Comparison of ENCODE assay signal across 12 cellular contexts in genomic region chrX:69539437-69539836, GRCh38. TPM values are rescaled to one million over a fixed set of nuclear protein-coding genes. Genes with fewer than 3 reads are reported as not detected.
DNase-seq lines count a peak whose midpoint lies in the region; ATAC-seq, FAIRE-seq and TF ChIP-seq lines count a peak whose summit lies in the region.
"Had no signal": no experiment of that assay in that cellular context is flagged by ENCODE, and none has a peak within 500 bp of the region (broad histone marks: within the 10 kb centered on the region; RNA-seq: fewer than 3 reads in every experiment).

No MANE protein-coding gene starts in this region.

- TF ChIP-seq CTCF in GM10266 (IDR thresholded peaks at IDR 0.05; ENCODE audit: control insufficient read depth, insufficient read depth, low read depth, missing control alignments) = no peak
- no peak for TF ChIP-seq CTCF in left lung (IDR thresholded peaks at IDR 0.05)

- peaks cover 0 to 1% (median 0%) of the 10 kb centered on the region in 11 donors for H3K9me3 Mint-ChIP-seq in naive thymus-derived CD4-positive, alpha-beta T cell

- FAIRE-seq in H54 (lab: Jason Lieb, UNC) = no peak

- no peaks in the 10 kb centered on the region for H3K36me3 ChIP-seq in naive thymus-derived CD4-positive, alpha-beta T cell (ENCODE audit: control insufficient read depth in 2 of 3, insufficient read depth in 3 of 3, low read length in 3 of 3)
- no peaks in the 10 kb centered on the region for H3K36me3 ChIP-seq in left lung

- no peaks in the 10 kb centered on the region for H3K9me3 ChIP-seq in naive thymus-derived CD4-positive, alpha-beta T cell (ENCODE audit: control insufficient read depth in 2 of 3, low read length in 3 of 3)
- no peaks in the 10 kb centered on the region for H3K9me3 ChIP-seq in left lung

- no peaks in the 10 kb centered on the region for H3K27me3 ChIP-seq in naive thymus-derived CD4-positive, alpha-beta T cell (ENCODE audit: control insufficient read depth in 2 of 2, insufficient read depth in 2 of 2, low read length in 2 of 2)
- H3K27me3 ChIP-seq in left lung = no peaks in the 10 kb centered on the region

- ATAC-seq in GM19324 (IDR thresholded peaks at IDR 0.05; ENCODE audit: low FRiP score, unreplicated experiment) = peak; percentile 64
- no peak for ATAC-seq in naive thymus-derived CD4-positive, alpha-beta T cell
- ATAC-seq in GM21447 (IDR thresholded peaks at IDR 0.05; ENCODE audit: unreplicated experiment) = no peak
- no peak for ATAC-seq in left lung

- CTCF ChIA-PET in naive thymus-derived CD4-positive, alpha-beta T cell (lab: Charles Lee) = interaction anchor here (0.8 to 1.0 kb wide), 2 partner anchors 491 to 1186 kb away, joined by 3 read pairs; no protein-coding TSS in a partner anchor

- POLR2A ChIA-PET in naive thymus-derived CD4-positive, alpha-beta T cell (lab: Charles Lee) = no interaction called here

- peaks cover 4 to 17% (median 11%) of the 10 kb centered on the region in 7 donors for H3K4me1 Mint-ChIP-seq in naive thymus-derived CD4-positive, alpha-beta T cell

- TF ChIP-seq POLR2A in H54 (IDR thresholded peaks at IDR 0.05; ENCODE audit: low read depth, low read length) = no peak

- H3K36me3 Mint-ChIP-seq in naive thymus-derived CD4-positive, alpha-beta T cell = no peaks in the 10 kb centered on the region

- H3K4me3 Mint-ChIP-seq in naive thymus-derived CD4-positive, alpha-beta T cell = peak overlapping the region in 7 of 10 donors; percentile 26 to 77 (median 70)

- peak overlapping the region in 5 of 9 donors; percentile 41 to 82 (median 66) for H3K27ac Mint-ChIP-seq in naive thymus-derived CD4-positive, alpha-beta T cell

- intact Hi-C loops in naive thymus-derived CD4-positive, alpha-beta T cell (cut with micrococcal nuclease) = loop anchor here in 1 of 2 donors (2.0 kb wide), 1 partner anchor 557 kb away; no protein-coding TSS in a partner anchor
- intact Hi-C loops in left lung (cut with DNase I) = loop anchor here in 1 of 2 donors (10.0 kb wide), 1 partner anchor 555 kb away; no protein-coding TSS in a partner anchor

- H3K27ac ChIP-seq in naive thymus-derived CD4-positive, alpha-beta T cell (ENCODE audit: low read depth, low read length) = no peak overlapping the region
- H3K27ac ChIP-seq in left lung = no peak overlapping the region

- H3K4me1 ChIP-seq in naive thymus-derived CD4-positive, alpha-beta T cell (ENCODE audit: control insufficient read depth in 2 of 2, insufficient read depth in 2 of 2, low read length in 2 of 2) = peaks cover 3 to 10% of the 10 kb centered on the region in 2 donors
- no peaks in the 10 kb centered on the region for H3K4me1 ChIP-seq in left lung

- DNase-seq in GM10266 (ENCODE audit: extremely low spot score) (peak; percentile 8), NCI-H2171 treated with DMSO at 0.1 percent for 48 hours (lab: John Stamatoyannopoulos, UW) (peak; percentile 66), epidermal melanocyte (ENCODE audit: insufficient read length, low spot score) (no peak), H54 (ENCODE audit: insufficient read length, low spot score) (no peak), left lung (no peak)
- DNase-seq in naive thymus-derived CD4-positive, alpha-beta T cell = no peak
- DNase-seq: activated CD8-positive, alpha-beta memory T cell treated with anti-CD3 and anti-CD28 coated beads for 24 hours; NCI-H1105 treated with DMSO at 0.1 percent for 48 hours had no signal

- H3K4me3 ChIP-seq in naive thymus-derived CD4-positive, alpha-beta T cell (ENCODE audit: low read length) = no peak overlapping the region
- H3K4me3 ChIP-seq in left lung = no peak overlapping the region

- peaks cover 0 to 9% (median 6%) of the 10 kb centered on the region in 5 donors for H3K27me3 Mint-ChIP-seq in naive thymus-derived CD4-positive, alpha-beta T cell

RNA-seq across cellular contexts. Expression of gene NALF2, which starts 35.3 kb away (rescaled TPM):
- under 1 TPM in 3 of 5 experiments, not detected in 2; 0.27 to 0.50 (median 0.34) TPM for total RNA-seq in naive thymus-derived CD4-positive, alpha-beta T cell
- polyA plus RNA-seq in naive thymus-derived CD4-positive, alpha-beta T cell = not detected
- total RNA-seq in left lung = under 1 TPM; 0.20 to 0.26 TPM
- total RNA-seq: glomerular endothelial cell, osteoblast had no signal

Comparison
In these comparisons a context has a peak if more than half of its experiments do, and no peak if none do; other contexts are left out.
1. DNase-seq: peak in GM10266 (single experiment) and NCI-H2171 treated with DMSO at 0.1 percent for 48 hours (single experiment); none in naive thymus-derived CD4-positive, alpha-beta T cell (0 of 9), epidermal melanocyte (single experiment), H54 (single experiment) and left lung (0 of 2).